Comparison of ENCODE assay signal across 15 cellular contexts in the genomic region with DNA sequence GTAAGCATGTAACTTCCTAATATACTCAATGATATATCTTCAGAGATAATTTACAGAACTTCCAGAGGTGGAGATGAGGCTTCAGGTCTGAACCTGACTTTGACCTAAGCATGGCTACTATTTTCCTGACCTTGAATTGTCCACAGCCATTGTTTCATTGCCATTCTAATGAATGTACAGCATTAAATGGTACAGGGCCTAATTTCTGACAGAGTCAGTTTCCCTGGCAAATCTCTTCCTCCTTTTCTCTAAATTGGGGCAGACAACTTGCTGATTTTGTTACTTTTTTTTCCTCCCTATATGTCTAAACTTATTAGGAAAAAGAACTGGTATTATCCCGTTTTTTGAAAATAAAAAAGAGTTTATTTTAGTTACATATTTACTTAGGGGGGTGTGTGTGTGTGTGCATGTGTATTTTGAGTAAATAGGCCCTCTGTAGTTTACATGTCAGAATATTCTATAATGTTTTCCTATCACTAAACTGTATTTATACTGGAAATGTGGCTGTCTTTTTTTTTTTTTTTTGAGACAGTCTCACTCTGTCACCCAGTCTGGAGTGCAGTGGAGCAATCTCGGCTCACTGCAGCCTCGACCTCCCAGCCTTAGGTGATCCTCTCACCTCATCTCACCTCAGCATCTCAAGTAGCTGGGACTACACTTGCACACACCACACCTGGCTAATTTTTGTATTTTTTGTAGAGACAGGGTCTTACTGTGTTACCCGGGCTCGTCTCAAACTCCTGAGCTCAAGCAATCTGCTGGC. TPM values are rescaled to one million over a fixed set of nuclear protein-coding genes. Genes with fewer than 3 reads are reported as not detected.
DNase-seq lines count a peak whose midpoint lies in the region; ATAC-seq and TF ChIP-seq lines count a peak whose summit lies in the region.
"Had no signal": no experiment of that assay in that cellular context is flagged by ENCODE, and none has a peak within 500 bp of the region (broad histone marks: within the 10 kb centered on the region; RNA-seq: fewer than 3 reads in every experiment).

No MANE protein-coding gene starts in this region.

- no peak overlapping the region for H2BK120ac ChIP-seq in IMR-90 (ENCODE audit: low read depth, low read length)

- peaks cover 10% of the 10 kb centered on the region for H3K4me1 ChIP-seq in ACC112 (ENCODE audit: control insufficient read depth, insufficient read depth, low read length, unreplicated experiment)
- no peaks in the 10 kb centered on the region for H3K4me1 ChIP-seq in IMR-90 (ENCODE audit: control insufficient read depth, insufficient read depth, low read length)
- H3K4me1 ChIP-seq in SK-N-SH (ENCODE audit: control insufficient read depth in 1 of 2, insufficient read depth in 2 of 2, low read depth in 1 of 2, low read length in 1 of 2) = peaks cover 0 to 3% of the 10 kb centered on the region in 2 experiments; a peak in 1 of 4 replicates
- H3K4me1 ChIP-seq in foreskin keratinocyte = no peaks in the 10 kb centered on the region
- H3K4me1 ChIP-seq: BLaER1, SJSA1 had no signal

- H2AK9ac ChIP-seq in IMR-90 (replicated peaks; ENCODE audit: low read depth, low read length, poor library complexity) = no peak overlapping the region

- no peak overlapping the region; a peak in 1 of 4 replicates for H4K8ac ChIP-seq in IMR-90 (ENCODE audit: low read depth in 2 of 2, low read length in 2 of 2)

- H3K4ac ChIP-seq in IMR-90 (ENCODE audit: low read depth, low read length) = no peak overlapping the region

- in situ Hi-C loops in IMR-90 (cut with MboI; ENCODE audit: low sequenced_read_pairs) = loop anchor here (25.0 kb wide), 1 partner anchor 457 kb away; the partner anchor contains the start of gene TTC21B

- H3K9me2 ChIP-seq in SK-N-SH = no peaks in the 10 kb centered on the region

- no peaks in the 10 kb centered on the region for H3K79me1 ChIP-seq in IMR-90 (ENCODE audit: low read depth in 1 of 2, low read length in 2 of 2)

- H3K14ac ChIP-seq in IMR-90 (replicated peaks; ENCODE audit: low read depth, low read length) = no peak overlapping the region

- H3K9me1 ChIP-seq in IMR-90 (ENCODE audit: insufficient read depth, low read length) = no peaks in the 10 kb centered on the region

- no peak for TF ChIP-seq POLR2A in IMR-90 (IDR thresholded peaks at IDR 0.05; ENCODE audit: low read depth, low read length)

- TF ChIP-seq CTCF in IMR-90 (conservative IDR thresholded peaks at IDR 0.05; ENCODE audit: low read depth, low read length) = no peak
- no peak for TF ChIP-seq CTCF in SK-N-SH (IDR thresholded peaks at IDR 0.05)
- TF ChIP-seq CTCF in foreskin keratinocyte (conservative IDR thresholded peaks at IDR 0.05) = no peak

- H2AFZ ChIP-seq in ACC112 (ENCODE audit: low read length, unreplicated experiment) (peak overlapping the region; percentile 89), IMR-90 (replicated peaks; ENCODE audit: low read length, poor library complexity) (no peak overlapping the region), SK-N-SH (ENCODE audit: low read depth) (peak overlapping the region; percentile 37; the same call in 1 of the 2 replicates)

- CTCF ChIA-PET in IMR-90 (lab: Yijun Ruan, JAX) (interaction anchor here (0.5 to 1.2 kb wide), 6 partner anchors 8 to 276 kb away, joined by 3 to 7 read pairs (median 3); no protein-coding TSS in a partner anchor), SK-N-SH (lab: Yijun Ruan, JAX) (interaction anchor here (0.6 to 2.5 kb wide), 31 partner anchors 8 to 466 kb away, joined by 3 to 24 read pairs (median 4); partner anchors contain the start of genes SCN9A and TTC21B)

- DNase-seq in IMR-90 (no peak), SK-N-SH (no peak), foreskin keratinocyte (no peak), HCEC 1CT (no peak), H4 (ENCODE audit: low spot score) (no peak), GDM1 (lab: John Stamatoyannopoulos, UW) (no peak)
- DNase-seq: Calu3; CD4-positive, alpha-beta memory T cell; MG63; NCI-H1048; NCI-H2029; NCI-H524 treated with DMSO at 0.1 percent for 48 hours had no signal

- H3K9me3 ChIP-seq in IMR-90 (ENCODE audit: control insufficient read depth, insufficient read depth, low read length) (no peaks in the 10 kb centered on the region), SK-N-SH (no peaks in the 10 kb centered on the region)
- H3K9me3 ChIP-seq: BLaER1, MG63 had no signal

- no peaks in the 10 kb centered on the region for H4K20me1 ChIP-seq in IMR-90 (ENCODE audit: insufficient read depth, low read length)
- no peaks in the 10 kb centered on the region for H4K20me1 ChIP-seq in SK-N-SH (ENCODE audit: insufficient read depth)
- H4K20me1 ChIP-seq: BLaER1 had no signal

- H2AK5ac ChIP-seq in IMR-90 (ENCODE audit: low read depth, low read length) = no peak overlapping the region

- no peak overlapping the region for H4K91ac ChIP-seq in IMR-90 (ENCODE audit: insufficient read depth, low read depth, low read length)

- peak in 1 of 2 experiments; percentile 74; a peak in 2 of 4 replicates for TF ChIP-seq EP300 in SK-N-SH (IDR thresholded peaks at IDR 0.05; ENCODE audit: borderline replicate concordance in 1 of 2, low read depth in 1 of 2, low read length in 1 of 2)

- POLR2A ChIA-PET in IMR-90 (lab: Charles Lee; ENCODE audit: unreplicated experiment) (interaction anchor here (0.6 kb wide), 1 partner anchor 279 kb away, joined by 3 read pairs; no protein-coding TSS in a partner anchor), SK-N-SH (lab: Yijun Ruan, JAX) (no interaction called here)

- ATAC-seq in IMR-90 (ENCODE audit: low read depth) = no peak
- ATAC-seq in foreskin keratinocyte = peak; percentile 44

- H2BK20ac ChIP-seq in IMR-90 (ENCODE audit: low read depth, low read length) = peak overlapping the region; percentile 90; the same call in 1 of the 2 replicates

- WGBS in IMR-90 (ENCODE audit: extremely low coverage in 2 of 2, insufficient read length in 1 of 2), 2 experiments = no CpG with 5 or more reads among the region's 5 CpGs
- 47% methylated on average over 5 of the region's 5 CpGs for WGBS in SK-N-SH (ENCODE audit: low lambda C conversion rate)

- H3K18ac ChIP-seq in IMR-90 (ENCODE audit: low read depth, low read length) = no peak overlapping the region

- H3K4me3 ChIP-seq in ACC112 (ENCODE audit: low read depth, low read length) (no peak overlapping the region), IMR-90 (ENCODE audit: insufficient read depth, low read depth, low read length) (no peak overlapping the region), SK-N-SH (ENCODE audit: low read depth in 2 of 2, low read length in 1 of 2) (no peak overlapping the region)
- H3K4me3 ChIP-seq: BLaER1, MG63, SJSA1 had no signal

- H3K9ac ChIP-seq in IMR-90 (ENCODE audit: low read depth, low read length) (no peak overlapping the region), SK-N-SH (no peak overlapping the region)
- H3K9ac ChIP-seq: BLaER1 had no signal

- no peak overlapping the region for H3K56ac ChIP-seq in IMR-90 (ENCODE audit: extremely low read depth, insufficient read depth, low read length)

- H3K27me3 ChIP-seq in ACC112 (ENCODE audit: insufficient read depth, low read length) (no peaks in the 10 kb centered on the region), IMR-90 (ENCODE audit: control insufficient read depth, insufficient read depth, low read length) (no peaks in the 10 kb centered on the region), SK-N-SH (ENCODE audit: insufficient read depth) (no peaks in the 10 kb centered on the region), foreskin keratinocyte (no peaks in the 10 kb centered on the region)
- H3K27me3 ChIP-seq: BLaER1, MG63, SJSA1 had no signal

- dilution Hi-C loops in IMR-90 (cut with HindIII; ENCODE audit: low sequenced_read_pairs, unreplicated experiment) = no loop called here

- BruUV-seq in IMR-90 (replicated peaks; lab: Mats Ljungman, UMichigan) = no TSS peak

- no peak overlapping the region for H3K4me2 ChIP-seq in IMR-90 (ENCODE audit: low read depth, low read length)
- no peak overlapping the region for H3K4me2 ChIP-seq in SK-N-SH
- H3K4me2 ChIP-seq: BLaER1 had no signal

- TF ChIP-seq RAD21 in IMR-90 (IDR thresholded peaks at IDR 0.05; ENCODE audit: low read length) = no peak
- TF ChIP-seq RAD21 in SK-N-SH (IDR thresholded peaks at IDR 0.05; ENCODE audit: low read length) = no peak

- no peaks in the 10 kb centered on the region for H3K36me3 ChIP-seq in ACC112 (ENCODE audit: insufficient read depth, low read length)
- H3K36me3 ChIP-seq in IMR-90 (ENCODE audit: control insufficient read depth, insufficient read depth, low read length) = no peaks in the 10 kb centered on the region
- peaks cover 0 to 4% of the 10 kb centered on the region in 2 experiments for H3K36me3 ChIP-seq in SK-N-SH (replicated peaks in 1 of 2; ENCODE audit: control insufficient read depth in 1 of 2, insufficient read depth in 2 of 2, low read length in 1 of 2)
- H3K36me3 ChIP-seq: BLaER1, MG63, SJSA1 had no signal

- intact Hi-C loops in IMR-90 (cut with micrococcal nuclease) = loop anchor here (1.0 to 5.0 kb wide), 4 partner anchors 58 to 360 kb away; partner anchors contain the start of gene SCN1A

- H3K23ac ChIP-seq in IMR-90 (ENCODE audit: low read depth, low read length) = no peak overlapping the region

- no peaks in the 10 kb centered on the region for H3F3A ChIP-seq in SK-N-SH (replicated peaks; ENCODE audit: insufficient read depth)

- H3K79me2 ChIP-seq in ACC112 (ENCODE audit: control insufficient read depth, insufficient read depth, low read length, unreplicated experiment) (no peaks in the 10 kb centered on the region), SK-N-SH (ENCODE audit: insufficient read depth) (no peaks in the 10 kb centered on the region)

- H2BK5ac ChIP-seq in IMR-90 (ENCODE audit: low read depth, low read length, poor library complexity, severe bottlenecking) = no peak overlapping the region

- no peak overlapping the region; the same call in 2 of the 3 replicates for H2BK15ac ChIP-seq in IMR-90 (ENCODE audit: low read depth, low read length)

- H4K5ac ChIP-seq in IMR-90 (ENCODE audit: low read depth, low read length) = 0 out of 2 replicates have a peak overlapping the region, but pooled peaks have one; percentile 6

- H3K27ac ChIP-seq in ACC112 (ENCODE audit: low read depth, low read length) = 0 out of 2 replicates have a peak overlapping the region, but pooled peaks have one; percentile 5
- no peak overlapping the region for H3K27ac ChIP-seq in IMR-90 (ENCODE audit: insufficient read depth, low read length)
- H3K27ac ChIP-seq in SK-N-SH (ENCODE audit: low read depth in 2 of 2, low read length in 1 of 2) = no peak overlapping the region
- H3K27ac ChIP-seq in foreskin keratinocyte = no peak overlapping the region
- H3K27ac ChIP-seq: BLaER1, SJSA1 had no signal

TF ChIP-seq in SK-N-SH, 30 proteins besides CTCF, POLR2A, EP300 and RAD21 (continues in another document):
- TF ChIP-seq TCF12 (IDR thresholded peaks at IDR 0.05) = peak; percentile 85

RNA-seq across cellular contexts. Expression of gene SCN9A, which starts 43.3 kb away (rescaled TPM):
- total RNA-seq in IMR-90 (2012; rRNA removed) (135 and 179 TPM in 2 replicates), foreskin keratinocyte (0.39 and 0.85 TPM in 2 replicates)
- polyA plus RNA-seq in IMR-90 (2012; rRNA removed) (33.7 and 40.1 TPM in 2 replicates), SK-N-SH (2012; rRNA removed) (5.9 and 7.8 TPM in 2 replicates), foreskin keratinocyte (0.07 and 0.11 TPM in 2 replicates)
- polyA plus RNA-seq in IMR-90 (2012; cell fraction: cytosol; rRNA removed) = 8.0 and 18.0 TPM in 2 replicates
- polyA plus RNA-seq in IMR-90 (2012; cell fraction: nucleus; rRNA removed; ENCODE audit: low replicate concordance) = 10.6 and 92.5 TPM in 2 replicates
- polyA plus RNA-seq in SK-N-SH (2012; cell fraction: cytosol; rRNA removed) = 7.2 and 7.3 TPM in 2 replicates
- polyA plus RNA-seq in SK-N-SH (2012; cell fraction: nucleus; rRNA removed) = 6.0 and 12.7 TPM in 2 replicates
- total RNA-seq in H4 (2014; rRNA removed; shearing (Covaris generic)) = 3.3 and 3.9 TPM in 2 replicates
- total RNA-seq: CD4-positive, alpha-beta memory T cell had no signal
- polyA plus RNA-seq: CD4-positive, alpha-beta memory T cell had no signal

Comparison
In these comparisons a context has a peak if more than half of its experiments do, and no peak if none do; other contexts are left out.
1. RNA of gene SCN9A, which starts 43.3 kb away (total RNA-seq): 135 to 179 TPM in IMR-90; 3.3 to 3.9 TPM in H4 and 0.39 to 0.85 TPM in foreskin keratinocyte; every median in the first group is over 10 times any median in the second.